ENCODE assay signal across 10 cellular contexts in the genomic region with DNA sequence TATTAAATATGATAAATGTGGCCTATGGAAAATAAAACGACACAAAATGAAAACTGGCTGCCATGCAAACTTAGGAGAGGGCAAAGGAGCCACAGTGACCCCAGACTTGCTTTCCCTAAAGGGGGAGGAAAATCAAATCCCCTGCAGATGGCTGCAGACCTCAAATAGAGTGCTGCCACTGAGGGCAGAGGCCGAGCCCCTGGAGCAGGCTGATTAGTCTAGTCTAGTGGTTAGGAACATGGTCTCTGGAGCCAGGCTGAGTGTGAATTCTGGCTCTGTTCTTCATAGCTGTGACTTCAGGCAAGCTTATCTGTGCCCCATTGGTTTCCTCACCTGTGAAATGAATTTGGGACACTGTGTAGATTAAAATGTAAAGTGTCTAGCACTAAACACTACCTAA.
DNase-seq lines count a peak whose midpoint lies in the region; ATAC-seq, FAIRE-seq and TF ChIP-seq lines count a peak whose summit lies in the region.
"Had no signal": no experiment of that assay in that cellular context is flagged by ENCODE, and none has a peak within 500 bp of the region (broad histone marks: within the 10 kb centered on the region; RNA-seq: fewer than 3 reads in every experiment).

No MANE protein-coding gene starts in this region.

- H3K4me3 ChIP-seq in muscle layer of duodenum (ENCODE audit: low read depth in 1 of 2, low read length in 2 of 2) (no peak overlapping the region), thymus (ENCODE audit: low read length) (no peak overlapping the region), pancreas (no peak overlapping the region)

- H3K9me3 Mint-ChIP-seq in activated T-cell treated with anti-CD3 and anti-CD28 coated beads, Interleukin-2, amount 50 U/mL, for 24 hours = no peaks in the 10 kb centered on the region
- H3K9me3 Mint-ChIP-seq in activated T-helper 17 cell treated with anti-CD3 and anti-CD28 coated beads, Interleukin-2, amount 50 U/mL, for 72 hours = peaks cover 4% of the 10 kb centered on the region

- peaks cover 23% of the 10 kb centered on the region for H3K36me3 Mint-ChIP-seq in activated T-cell treated with anti-CD3 and anti-CD28 coated beads, Interleukin-2, amount 50 U/mL, for 24 hours (ENCODE audit: low read depth)
- peaks cover 44% of the 10 kb centered on the region for H3K36me3 Mint-ChIP-seq in activated T-helper 17 cell treated with anti-CD3 and anti-CD28 coated beads, Interleukin-2, amount 50 U/mL, for 72 hours (ENCODE audit: low read depth)

- H3K27ac ChIP-seq in muscle layer of duodenum (ENCODE audit: low read length) = peak overlapping the region; percentile 95
- peak overlapping the region; percentile 64 for H3K27ac ChIP-seq in thymus (ENCODE audit: low read depth)
- no peak overlapping the region for H3K27ac ChIP-seq in pancreas

- no peak for DNase-seq in activated T-cell treated with anti-CD3 and anti-CD28 coated beads, Interleukin-2, amount 50 U/mL, for 24 hours
- no peak for DNase-seq in activated T-cell treated with anti-CD3 and anti-CD28 coated beads, Interleukin-2, amount 50 U/mL, for 48 hours
- DNase-seq in pancreas = no peak
- DNase-seq in HT-29 (ENCODE audit: low spot score) = no peak
- DNase-seq: NCI-H1417 treated with DMSO at 0.1 percent for 48 hours, SW 1271 had no signal

- intact Hi-C loops in pancreas (cut with DNase I) = no loop called here

- no peaks in the 10 kb centered on the region for H3K27me3 Mint-ChIP-seq in activated T-cell treated with anti-CD3 and anti-CD28 coated beads, Interleukin-2, amount 50 U/mL, for 24 hours
- H3K27me3 Mint-ChIP-seq in activated T-helper 17 cell treated with anti-CD3 and anti-CD28 coated beads, Interleukin-2, amount 50 U/mL, for 72 hours = no peaks in the 10 kb centered on the region

- peak overlapping the region; percentile 97 for H3K27ac Mint-ChIP-seq in activated T-cell treated with anti-CD3 and anti-CD28 coated beads, Interleukin-2, amount 50 U/mL, for 24 hours
- H3K27ac Mint-ChIP-seq in activated T-helper 17 cell treated with anti-CD3 and anti-CD28 coated beads, Interleukin-2, amount 50 U/mL, for 72 hours = peak overlapping the region; percentile 97

- H3K4me1 ChIP-seq in muscle layer of duodenum (ENCODE audit: control insufficient read depth in 1 of 2, insufficient read depth in 2 of 2, low read length in 2 of 2) (peaks cover 38 to 82% of the 10 kb centered on the region in 2 donors), thymus (ENCODE audit: control insufficient read depth, insufficient read depth, low read length) (peaks cover 81% of the 10 kb centered on the region), pancreas (peaks cover 0 to 17% (median 0%) of the 10 kb centered on the region in 3 donors)

- 88% methylated on average over 2 of the region's 2 CpGs for WGBS in thymus
- WGBS in pancreas, 2 donors = 81 to 86% methylated on average over 2 of the region's 2 CpGs

- H3K27me3 ChIP-seq in muscle layer of duodenum (ENCODE audit: low read depth, low read length) (no peaks in the 10 kb centered on the region), thymus (ENCODE audit: control insufficient read depth, insufficient read depth) (no peaks in the 10 kb centered on the region), pancreas (no peaks in the 10 kb centered on the region)

- FAIRE-seq in pancreas (lab: Jason Lieb, UNC) = no peak

- no peaks in the 10 kb centered on the region for H3K36me3 ChIP-seq in muscle layer of duodenum (ENCODE audit: control insufficient read depth in 1 of 2, insufficient read depth in 2 of 2, low read length in 2 of 2)
- H3K36me3 ChIP-seq in thymus (ENCODE audit: control insufficient read depth, insufficient read depth) = peaks cover 5% of the 10 kb centered on the region
- no peaks in the 10 kb centered on the region for H3K36me3 ChIP-seq in pancreas

- H3K9me3 ChIP-seq in muscle layer of duodenum (ENCODE audit: control insufficient read depth in 1 of 2, low read length in 2 of 2) (no peaks in the 10 kb centered on the region), thymus (ENCODE audit: control insufficient read depth) (no peaks in the 10 kb centered on the region), pancreas (no peaks in the 10 kb centered on the region)

- peaks cover 97% of the 10 kb centered on the region for H3K4me1 Mint-ChIP-seq in activated T-cell treated with anti-CD3 and anti-CD28 coated beads, Interleukin-2, amount 50 U/mL, for 24 hours (ENCODE audit: low read depth)
- peaks cover 62% of the 10 kb centered on the region for H3K4me1 Mint-ChIP-seq in activated T-helper 17 cell treated with anti-CD3 and anti-CD28 coated beads, Interleukin-2, amount 50 U/mL, for 72 hours

- peak overlapping the region; percentile 78 for H3K4me3 Mint-ChIP-seq in activated T-cell treated with anti-CD3 and anti-CD28 coated beads, Interleukin-2, amount 50 U/mL, for 24 hours
- peak overlapping the region; percentile 91 for H3K4me3 Mint-ChIP-seq in activated T-helper 17 cell treated with anti-CD3 and anti-CD28 coated beads, Interleukin-2, amount 50 U/mL, for 72 hours

- no peak for ATAC-seq in activated T-helper 17 cell treated with anti-CD3 and anti-CD28 coated beads, Interleukin-2, amount 50 U/mL, for 72 hours (replicated peaks)
- no peak for ATAC-seq in GM21529 (IDR thresholded peaks at IDR 0.05; ENCODE audit: unreplicated experiment)
- ATAC-seq in pancreas = no peak

- TF ChIP-seq CTCF in pancreas (IDR thresholded peaks at IDR 0.05) = no peak

Comparison
In these comparisons a context has a peak if more than half of its experiments do, and no peak if none do; other contexts are left out.
1. H3K27ac ChIP-seq: peak in muscle layer of duodenum (single experiment) and thymus (single experiment); none in pancreas (0 of 4).